In the genomic region with DNA sequence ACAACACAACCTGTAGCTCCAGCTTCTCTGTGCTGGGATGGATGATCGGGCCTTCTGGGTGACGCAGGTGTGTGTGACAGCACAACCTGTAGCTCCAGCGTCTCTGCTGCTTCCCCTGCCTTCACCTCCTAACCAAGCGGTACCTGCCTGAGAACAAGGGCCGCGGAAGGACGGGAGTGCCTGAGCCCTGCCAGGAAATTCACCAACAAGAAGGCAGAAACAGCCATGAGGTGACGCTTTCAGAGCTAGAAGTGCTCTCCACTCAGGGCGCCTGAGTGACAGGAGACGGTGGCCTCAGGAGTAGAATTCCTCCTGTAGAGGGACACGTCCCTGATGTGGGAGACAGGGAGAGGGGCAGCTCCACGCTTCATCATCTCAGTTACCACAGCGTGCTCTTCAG, we compare ENCODE assay signal across 11 cellular contexts. TPM values are rescaled to one million over a fixed set of nuclear protein-coding genes. Genes with fewer than 3 reads are reported as not detected.
DNase-seq lines count a peak whose midpoint lies in the region; ATAC-seq, FAIRE-seq and TF ChIP-seq lines count a peak whose summit lies in the region.
"Had no signal": no experiment of that assay in that cellular context is flagged by ENCODE, and none has a peak within 500 bp of the region (broad histone marks: within the 10 kb centered on the region; RNA-seq: fewer than 3 reads in every experiment).

No MANE protein-coding gene starts in this region.

- peaks cover 40% of the 10 kb centered on the region for H3K36me3 Mint-ChIP-seq in activated CD4-positive, alpha-beta T cell treated with anti-CD3 and anti-CD28 coated beads, Interleukin-2, amount 10 ng/mL, durations not matched to agents 24 days and 14 days (ENCODE audit: low read depth)
- peaks cover 71% of the 10 kb centered on the region for H3K36me3 Mint-ChIP-seq in activated naive CD8-positive, alpha-beta T cell treated with anti-CD3 and anti-CD28 coated beads for 36 hours

- peak; percentile 56 for DNase-seq in activated CD4-positive, alpha-beta T cell treated with anti-CD3 and anti-CD28 coated beads, Interleukin-2, amount 10 ng/mL, durations not matched to agents 24 days and 14 days
- no peak for DNase-seq in activated CD4-positive, alpha-beta T cell treated with anti-CD3 and anti-CD28 coated beads for 48 hours
- DNase-seq in activated naive CD8-positive, alpha-beta T cell treated with anti-CD3 and anti-CD28 coated beads for 36 hours, result no peak
- DNase-seq in keratinocyte (ENCODE audit: low read depth, low spot score) (no peak), testis (no peak), NCI-H146 (lab: John Stamatoyannopoulos, UW) (no peak)
- no peak for DNase-seq in stimulated activated CD4-positive, alpha-beta T cell treated with anti-CD3 and anti-CD28 coated beads, Interleukin-2, amount 100 ng/mL, for 24 hours
- DNase-seq: kidney glomerular epithelial cell; NCI-H1092; stimulated activated CD4-positive, alpha-beta T cell treated with anti-CD3 and anti-CD28 coated beads, Interleukin-12 subunit alpha, Interleukin-12 subunit beta, amount 100 ng/mL, for 4 hours had no signal

- no peaks in the 10 kb centered on the region for H3K4me1 ChIP-seq in keratinocyte (ENCODE audit: control insufficient read depth, extremely low read depth, insufficient read depth, low read length)
- no peaks in the 10 kb centered on the region for H3K4me1 ChIP-seq in testis

- H3K9me3 Mint-ChIP-seq in activated CD4-positive, alpha-beta T cell treated with anti-CD3 and anti-CD28 coated beads, Interleukin-2, amount 10 ng/mL, durations not matched to agents 24 days and 14 days, result peaks cover 20% of the 10 kb centered on the region
- peaks cover 12% of the 10 kb centered on the region for H3K9me3 Mint-ChIP-seq in activated naive CD8-positive, alpha-beta T cell treated with anti-CD3 and anti-CD28 coated beads for 36 hours

- H3K9ac ChIP-seq in keratinocyte (ENCODE audit: control insufficient read depth, extremely low read depth, insufficient read depth, low read length), result peak overlapping the region; percentile 79

- no peaks in the 10 kb centered on the region for H4K20me1 ChIP-seq in keratinocyte (ENCODE audit: control insufficient read depth, extremely low read depth, insufficient read depth, low read length)

- H3K9me3 ChIP-seq in keratinocyte (ENCODE audit: control insufficient read depth, low read depth, low read length) (peaks cover 1% of the 10 kb centered on the region), testis (no peaks in the 10 kb centered on the region)

- 62 to 78% methylated on average over 7 to 13 of the region's 13 CpGs for WGBS in testis, 2 donors

- peak overlapping the region; percentile 93 for H3K4me3 Mint-ChIP-seq in activated CD4-positive, alpha-beta T cell treated with anti-CD3 and anti-CD28 coated beads, Interleukin-2, amount 10 ng/mL, durations not matched to agents 24 days and 14 days
- H3K4me3 Mint-ChIP-seq in activated naive CD8-positive, alpha-beta T cell treated with anti-CD3 and anti-CD28 coated beads for 36 hours, result peak overlapping the region; percentile 93

- TF ChIP-seq POLR2A in testis (IDR thresholded peaks at IDR 0.05), result no peak

- H3K27me3 ChIP-seq in keratinocyte (ENCODE audit: control insufficient read depth, extremely low read depth, insufficient read depth, low read length) (no peaks in the 10 kb centered on the region), testis (no peaks in the 10 kb centered on the region)

- no peak overlapping the region for H2AFZ ChIP-seq in keratinocyte (ENCODE audit: control insufficient read depth, low read length)

- H3K27ac Mint-ChIP-seq in activated CD4-positive, alpha-beta T cell treated with anti-CD3 and anti-CD28 coated beads, Interleukin-2, amount 10 ng/mL, durations not matched to agents 24 days and 14 days, result peak overlapping the region; percentile 97
- peak overlapping the region; percentile 98 for H3K27ac Mint-ChIP-seq in activated naive CD8-positive, alpha-beta T cell treated with anti-CD3 and anti-CD28 coated beads for 36 hours

- no peak for FAIRE-seq in keratinocyte (lab: Jason Lieb, UNC)

- H3K36me3 ChIP-seq in keratinocyte (ENCODE audit: control insufficient read depth in 2 of 2, extremely low read depth in 1 of 2, insufficient read depth in 2 of 2, low read length in 2 of 2) (no peaks in the 10 kb centered on the region), testis (ENCODE audit: low read depth, missing control alignments) (no peaks in the 10 kb centered on the region)

- H3K4me2 ChIP-seq in keratinocyte (ENCODE audit: control insufficient read depth, extremely low read depth, insufficient read depth, low read depth, low read length), result peak overlapping the region; percentile 49

- ATAC-seq in HG02852 (IDR thresholded peaks at IDR 0.05; ENCODE audit: unreplicated experiment), result no peak

- dilution Hi-C loops in keratinocyte (cut with MboI; ENCODE audit: extremely low pct_ligation_motif_present, low sequenced_read_pairs), result no loop called here

- intact Hi-C loops in activated CD4-positive, alpha-beta T cell treated with anti-CD3 and anti-CD28 coated beads, Interleukin-2, amount 10 ng/mL, durations not matched to agents 24 days and 14 days (cut with micrococcal nuclease), result no loop called here
- intact Hi-C loops in testis (cut with DNase I; ENCODE audit: low total_unique reads), result no loop called here

- H3K79me2 ChIP-seq in keratinocyte (ENCODE audit: control insufficient read depth, insufficient read depth, low read length), result peaks cover 4% of the 10 kb centered on the region

- no peaks in the 10 kb centered on the region for H3K27me3 Mint-ChIP-seq in activated CD4-positive, alpha-beta T cell treated with anti-CD3 and anti-CD28 coated beads, Interleukin-2, amount 10 ng/mL, durations not matched to agents 24 days and 14 days
- H3K27me3 Mint-ChIP-seq in activated naive CD8-positive, alpha-beta T cell treated with anti-CD3 and anti-CD28 coated beads for 36 hours, result no peaks in the 10 kb centered on the region

- H3K27ac ChIP-seq in keratinocyte (ENCODE audit: control insufficient read depth, insufficient read depth, low read length) (no peak overlapping the region), testis (peak overlapping the region; percentile 59 to 88)

- H3K4me3 ChIP-seq in keratinocyte (ENCODE audit: control insufficient read depth in 2 of 3, extremely low read depth in 1 of 3, insufficient read depth in 2 of 3, low read depth in 1 of 3, low read length in 3 of 3), result peak overlapping the region in 1 of 3 experiments; percentile 67
- peak overlapping the region in 1 of 2 donors; percentile 71 for H3K4me3 ChIP-seq in testis

- H3K9me1 ChIP-seq in keratinocyte (ENCODE audit: control insufficient read depth, extremely low read depth, insufficient read depth, low read length), result no peaks in the 10 kb centered on the region

- TF ChIP-seq CTCF in keratinocyte (optimal IDR thresholded peaks at IDR 0.05 in 1 of 3, IDR thresholded peaks at IDR 0.05 in 1 of 3, conservative IDR thresholded peaks at IDR 0.05 in 1 of 3; ENCODE audit: extremely low read depth in 1 of 3, insufficient read depth in 2 of 3, low read length in 3 of 3) (no peak), testis (IDR thresholded peaks at IDR 0.05) (no peak)

- H3K4me1 Mint-ChIP-seq in activated CD4-positive, alpha-beta T cell treated with anti-CD3 and anti-CD28 coated beads, Interleukin-2, amount 10 ng/mL, durations not matched to agents 24 days and 14 days, result peaks cover 18% of the 10 kb centered on the region
- H3K4me1 Mint-ChIP-seq in activated naive CD8-positive, alpha-beta T cell treated with anti-CD3 and anti-CD28 coated beads for 36 hours, result peaks cover 10% of the 10 kb centered on the region

RNA-seq across cellular contexts. Expression of a gene that starts 17.4 kb away (rescaled TPM):
- total RNA-seq in activated CD4-positive, alpha-beta T cell treated with anti-CD3 and anti-CD28 coated beads, Interleukin-2, amount 10 ng/mL, durations not matched to agents 24 days and 14 days, result 18.2 and 18.9 TPM in 2 replicates
- 10 to 100 TPM; 18.1 to 21.3 TPM for total RNA-seq in activated naive CD8-positive, alpha-beta T cell treated with anti-CD3 and anti-CD28 coated beads for 36 hours
- polyA plus RNA-seq in keratinocyte (3.6 to 5.1 TPM (median 4.5 TPM) in 3 replicates), testis (ENCODE audit: insufficient read depth, low read depth, low replicate concordance) (26.5 TPM)
- 4.5 TPM for polyA plus RNA-seq in keratinocyte (2011; ENCODE audit: low read depth)
- polyA plus RNA-seq in keratinocyte (2011; cell fraction: cytosol; rRNA removed), result 1.4 and 1.8 TPM in 2 replicates
- 17.0 and 20.2 TPM in 2 replicates for polyA plus RNA-seq in keratinocyte (2011; cell fraction: nucleus; rRNA removed)
- 2.9 and 5.3 TPM in 2 replicates for polyA plus RNA-seq in keratinocyte (2012; ENCODE audit: low replicate concordance)
- polyA minus RNA-seq in keratinocyte, result 0.95 to 9.8 TPM (median 4.2 TPM) in 3 replicates
- polyA minus RNA-seq in keratinocyte (2011; cell fraction: cytosol; rRNA and poly(A)+ RNA removed), result 7.5 TPM
- 5.9 and 8.8 TPM in 2 replicates for polyA minus RNA-seq in keratinocyte (2011; cell fraction: nucleus; rRNA and poly(A)+ RNA removed)
- 10 to 100 TPM; 31.4 to 36.5 TPM for total RNA-seq in testis
